In the genomic region with DNA sequence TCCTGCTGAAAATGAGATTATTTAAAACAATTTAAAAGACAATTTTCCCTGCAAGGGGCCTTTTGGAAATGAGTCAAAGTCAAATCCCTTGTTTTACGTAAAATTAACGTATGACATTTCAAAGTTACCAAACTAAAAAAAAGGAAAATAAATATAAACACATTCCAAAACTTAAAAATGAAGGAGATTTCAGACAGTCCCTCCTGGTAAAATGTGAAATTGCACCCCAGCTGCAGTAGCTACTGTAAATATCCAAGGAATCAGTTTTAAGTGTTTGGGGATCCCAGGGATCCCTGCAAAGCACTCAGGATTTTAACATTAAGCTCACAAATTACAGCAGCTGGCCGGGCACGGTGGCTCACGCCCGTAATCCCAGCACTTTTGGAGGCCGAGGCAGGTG, we compare ENCODE assay signal across 15 cellular contexts.
DNase-seq lines count a peak whose midpoint lies in the region; ATAC-seq and TF ChIP-seq lines count a peak whose summit lies in the region.
"Had no signal": no experiment of that assay in that cellular context is flagged by ENCODE, and none has a peak within 500 bp of the region (broad histone marks: within the 10 kb centered on the region; RNA-seq: fewer than 3 reads in every experiment).

No MANE protein-coding gene starts in this region.

- H3K4me3 ChIP-seq in HUES64 (ENCODE audit: low read length), result no peak overlapping the region
- no peak overlapping the region for H3K4me3 ChIP-seq in lower lobe of right lung
- H3K4me3 ChIP-seq in spleen, result no peak overlapping the region
- no peak overlapping the region for H3K4me3 ChIP-seq in adrenal gland
- no peak overlapping the region for H3K4me3 ChIP-seq in A673 (ENCODE audit: low read depth, low read length, poor library complexity, severe bottlenecking)
- H3K4me3 ChIP-seq: pancreas had no signal

- no peaks in the 10 kb centered on the region for H3K36me3 ChIP-seq in HUES64 (ENCODE audit: insufficient read depth, low read length)
- H3K36me3 ChIP-seq in lower lobe of right lung, result no peaks in the 10 kb centered on the region
- H3K36me3 ChIP-seq in spleen, result no peaks in the 10 kb centered on the region
- H3K36me3 ChIP-seq in adrenal gland (replicated peaks in 1 of 2), result no peaks in the 10 kb centered on the region
- no peaks in the 10 kb centered on the region for H3K36me3 ChIP-seq in A673 (ENCODE audit: insufficient read depth, low read length, poor library complexity, severe bottlenecking)
- H3K36me3 ChIP-seq: pancreas had no signal

- H3K9me3 Mint-ChIP-seq in chondrocyte (ENCODE audit: low read depth), result no peaks in the 10 kb centered on the region
- H3K9me3 Mint-ChIP-seq: activated CD8-positive, alpha-beta T cell treated with anti-CD3 and anti-CD28 coated beads for 36 hours; stimulated activated naive CD8-positive, alpha-beta T cell treated with anti-CD3 and anti-CD28 coated beads, Interleukin-15, Interleukin-2, amounts not matched to agents 100 ng/mL and 50 ng/mL, for 24 hours; T-helper 2 cell treated with Interferon-gamma antibody and Interleukin-4, amounts not matched to agents 5 μg/mL and 100 μg/mL, for 36 hours had no signal

- no peak overlapping the region for H3K4me3 Mint-ChIP-seq in chondrocyte (ENCODE audit: unreplicated experiment)
- H3K4me3 Mint-ChIP-seq: activated CD8-positive, alpha-beta T cell treated with anti-CD3 and anti-CD28 coated beads for 36 hours; CD4-positive, CD25-positive, alpha-beta regulatory T cell; stimulated activated naive CD8-positive, alpha-beta T cell treated with anti-CD3 and anti-CD28 coated beads, Interleukin-15, Interleukin-2, amounts not matched to agents 100 ng/mL and 50 ng/mL, for 24 hours; T-helper 2 cell treated with Interferon-gamma antibody and Interleukin-4, amounts not matched to agents 5 μg/mL and 100 μg/mL, for 36 hours had no signal

- peaks cover 57% of the 10 kb centered on the region for H3K4me1 Mint-ChIP-seq in chondrocyte (ENCODE audit: low read depth)
- H3K4me1 Mint-ChIP-seq: CD4-positive, CD25-positive, alpha-beta regulatory T cell had no signal

- TF ChIP-seq POLR2A in spleen (IDR thresholded peaks at IDR 0.05) (no peak), adrenal gland (IDR thresholded peaks at IDR 0.05) (no peak)

- CTCF ChIA-PET in A673 (lab: Charles Lee), result no interaction called here

- no peak for ATAC-seq in lower lobe of right lung
- no peak for ATAC-seq in HG02970 (IDR thresholded peaks at IDR 0.05; ENCODE audit: low FRiP score, unreplicated experiment)
- ATAC-seq: activated CD8-positive, alpha-beta T cell treated with anti-CD3 and anti-CD28 coated beads for 36 hours had no signal

- no peaks in the 10 kb centered on the region for H3K27me3 Mint-ChIP-seq in chondrocyte (ENCODE audit: low read depth)

- no TSS peak for BruUV-seq in A673 (replicated peaks; lab: Mats Ljungman, UMichigan)

- peak overlapping the region; percentile 82 for H3K27ac ChIP-seq in HUES64 (ENCODE audit: low read depth, low read length)
- H3K27ac ChIP-seq in lower lobe of right lung, result peak overlapping the region; percentile 54
- peak overlapping the region in 7 of 8 donors; percentile 22 to 80 (median 71) for H3K27ac ChIP-seq in spleen
- no peak overlapping the region for H3K27ac ChIP-seq in adrenal gland
- no peak overlapping the region for H3K27ac ChIP-seq in A673 (ENCODE audit: low read depth, low read length, poor library complexity, severe bottlenecking)
- H3K27ac ChIP-seq: pancreas had no signal

- peaks cover 9% of the 10 kb centered on the region for H3K36me3 Mint-ChIP-seq in chondrocyte (ENCODE audit: low read depth)
- H3K36me3 Mint-ChIP-seq: CD4-positive, CD25-positive, alpha-beta regulatory T cell had no signal

- intact Hi-C loops in lower lobe of right lung (cut with DNase I) (no loop called here), spleen (cut with DNase I; ENCODE audit: low total_unique reads) (no loop called here), adrenal gland (cut with DNase I) (no loop called here), A673 (cut with micrococcal nuclease; ENCODE audit: unreplicated experiment) (no loop called here)

- no peaks in the 10 kb centered on the region for H3K9me3 ChIP-seq in HUES64 (ENCODE audit: insufficient read depth, low read depth, low read length)
- no peaks in the 10 kb centered on the region for H3K9me3 ChIP-seq in lower lobe of right lung
- no peaks in the 10 kb centered on the region for H3K9me3 ChIP-seq in spleen
- H3K9me3 ChIP-seq in adrenal gland (replicated peaks in 1 of 3), result no peaks in the 10 kb centered on the region
- no peaks in the 10 kb centered on the region for H3K9me3 ChIP-seq in A673 (ENCODE audit: low read depth, low read length, poor library complexity, severe bottlenecking)
- H3K9me3 ChIP-seq: pancreas had no signal

- WGBS in HUES64, result 78% methylated on average over 7 of the region's 7 CpGs
- 79 to 91% (median 81%) methylated on average over 7 of the region's 7 CpGs for WGBS in spleen, 5 donors
- 79 to 91% (median 81%) methylated on average over 7 of the region's 7 CpGs for WGBS in adrenal gland, 4 donors

- POLR2A ChIA-PET in A673 (lab: Charles Lee; ENCODE audit: low non-redundant PET), result no interaction called here

- H3K27me3 ChIP-seq in HUES64 (ENCODE audit: insufficient read depth, low read length), result no peaks in the 10 kb centered on the region
- no peaks in the 10 kb centered on the region for H3K27me3 ChIP-seq in lower lobe of right lung (ENCODE audit: low read depth)
- H3K27me3 ChIP-seq in spleen (replicated peaks in 1 of 7), result peaks cover 0 to 12% (median 0%) of the 10 kb centered on the region in 7 donors
- no peaks in the 10 kb centered on the region for H3K27me3 ChIP-seq in adrenal gland
- H3K27me3 ChIP-seq in A673 (replicated peaks; ENCODE audit: insufficient read depth, low read depth, low read length, poor library complexity), result no peaks in the 10 kb centered on the region
- H3K27me3 ChIP-seq: pancreas had no signal

- peak overlapping the region; percentile 63 for H3K9ac ChIP-seq in HUES64 (ENCODE audit: low read depth, low read length)

- TF ChIP-seq CTCF in chondrocyte (IDR thresholded peaks at IDR 0.05), result peak; percentile 60
- TF ChIP-seq CTCF in lower lobe of right lung (IDR thresholded peaks at IDR 0.05), result no peak
- TF ChIP-seq CTCF in spleen (IDR thresholded peaks at IDR 0.05 in 8 of 11, conservative IDR thresholded peaks at IDR 0.05 in 3 of 11), result no peak
- no peak for TF ChIP-seq CTCF in adrenal gland (IDR thresholded peaks at IDR 0.05)
- TF ChIP-seq CTCF in A673 (conservative IDR thresholded peaks at IDR 0.05; ENCODE audit: low read depth, low read length), result no peak; the same call in 1 of the 2 replicates

- DNase-seq in chondrocyte (ENCODE audit: low spot score) (no peak), lower lobe of right lung (no peak), spleen (no peak), adrenal gland (no peak), A172 (ENCODE audit: low spot score) (no peak), A673 (ENCODE audit: low spot score) (no peak)
- DNase-seq: activated CD8-positive, alpha-beta T cell treated with anti-CD3 and anti-CD28 coated beads for 36 hours; CD4-positive, CD25-positive, alpha-beta regulatory T cell; cerebellar nuclear complex; GF-D8 had no signal

- peak overlapping the region; percentile 8 for H3K27ac Mint-ChIP-seq in chondrocyte (ENCODE audit: unreplicated experiment)
- H3K27ac Mint-ChIP-seq: activated CD8-positive, alpha-beta T cell treated with anti-CD3 and anti-CD28 coated beads for 36 hours; CD4-positive, CD25-positive, alpha-beta regulatory T cell; stimulated activated naive CD8-positive, alpha-beta T cell treated with anti-CD3 and anti-CD28 coated beads, Interleukin-15, Interleukin-2, amounts not matched to agents 100 ng/mL and 50 ng/mL, for 24 hours; T-helper 2 cell treated with Interferon-gamma antibody and Interleukin-4, amounts not matched to agents 5 μg/mL and 100 μg/mL, for 36 hours had no signal

- H3K4me1 ChIP-seq in HUES64 (ENCODE audit: insufficient read depth, low read length) (peaks cover 27% of the 10 kb centered on the region), lower lobe of right lung (peaks cover 29% of the 10 kb centered on the region), spleen (peaks cover 0 to 15% (median 2%) of the 10 kb centered on the region in 6 donors), adrenal gland (replicated peaks in 1 of 2) (no peaks in the 10 kb centered on the region), A673 (ENCODE audit: insufficient read depth, low read length, poor library complexity, severe bottlenecking) (peaks cover 7% of the 10 kb centered on the region)

Comparison
In these comparisons a context has a peak if more than half of its experiments do, and no peak if none do; other contexts are left out.
1. H3K27ac ChIP-seq: peak in HUES64 (single experiment), lower lobe of right lung (single experiment) and spleen (7 of 8); none in adrenal gland (0 of 5) and A673 (single experiment).